1 cellular context compared by ENCODE assay signal in genomic region chr1:109837852-109838570, GRCh38.
TF ChIP-seq lines count a peak whose summit lies in the region.

No MANE protein-coding gene starts in this region.

TF ChIP-seq in IMR-90, 13 proteins besides CTCF, POLR2A, EP300 and RAD21 (continued from another document):
- TF ChIP-seq USF2 (IDR thresholded peaks at IDR 0.05; ENCODE audit: low read depth, low read length) (no peak), FOS (IDR thresholded peaks at IDR 0.05; ENCODE audit: low read depth, low read length) (no peak), CHD1 (IDR thresholded peaks at IDR 0.05; ENCODE audit: low read depth, low read length) (no peak)
